ENCODE assay signal across 8 cellular contexts in the genomic region with DNA sequence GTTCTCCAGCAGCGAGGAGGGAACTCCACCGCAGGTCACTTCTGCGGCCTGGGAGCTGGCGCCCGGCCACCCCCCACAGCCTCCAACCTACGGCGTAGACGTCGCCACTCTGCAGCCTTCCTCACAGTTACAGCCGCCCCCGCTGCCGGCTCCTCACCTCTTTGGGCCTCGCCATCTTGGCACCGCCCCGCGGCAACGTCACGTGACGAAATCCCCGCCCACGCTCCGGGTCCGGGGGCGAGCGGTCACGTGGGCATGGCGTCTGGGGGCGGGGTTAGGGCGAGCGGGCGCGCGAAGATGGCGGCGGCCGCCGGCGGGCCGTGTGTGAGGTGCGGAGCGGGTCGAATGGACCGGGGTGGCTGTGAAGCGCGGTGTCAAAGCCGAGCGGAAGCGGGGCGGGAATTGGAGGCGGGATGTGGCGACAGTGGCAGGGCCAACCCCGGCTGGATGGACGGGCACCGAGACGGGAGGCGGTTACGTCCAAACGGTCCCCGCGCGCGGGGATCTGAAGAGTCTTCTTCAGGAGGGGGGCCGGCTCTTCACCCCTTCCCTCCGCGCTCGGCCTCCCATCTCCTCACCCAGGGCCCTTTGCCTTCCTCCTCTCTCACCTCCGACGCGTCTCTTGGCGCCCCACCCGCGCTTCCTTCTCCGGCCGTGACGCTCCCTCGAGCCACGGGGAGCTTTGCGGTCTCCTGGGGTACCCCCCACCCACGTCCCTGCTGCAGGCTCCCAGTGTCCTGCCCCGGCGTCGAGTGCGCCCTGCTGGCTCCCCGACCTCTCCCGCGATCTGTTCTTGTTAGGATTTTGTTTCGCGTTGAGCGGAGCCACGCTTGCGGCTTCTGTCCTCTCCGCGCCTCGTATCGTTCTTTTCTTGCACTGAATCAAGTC. TPM values are rescaled to one million over a fixed set of nuclear protein-coding genes. Genes with fewer than 3 reads are reported as not detected.
DNase-seq lines count a peak whose midpoint lies in the region; ATAC-seq and TF ChIP-seq lines count a peak whose summit lies in the region.

Gene DOLK, minus strand, starts transcription at position 181 of the 888 bp plus-strand sequence. CDS start 300 bp downstream, outside the sequence.
A gene with protein sequence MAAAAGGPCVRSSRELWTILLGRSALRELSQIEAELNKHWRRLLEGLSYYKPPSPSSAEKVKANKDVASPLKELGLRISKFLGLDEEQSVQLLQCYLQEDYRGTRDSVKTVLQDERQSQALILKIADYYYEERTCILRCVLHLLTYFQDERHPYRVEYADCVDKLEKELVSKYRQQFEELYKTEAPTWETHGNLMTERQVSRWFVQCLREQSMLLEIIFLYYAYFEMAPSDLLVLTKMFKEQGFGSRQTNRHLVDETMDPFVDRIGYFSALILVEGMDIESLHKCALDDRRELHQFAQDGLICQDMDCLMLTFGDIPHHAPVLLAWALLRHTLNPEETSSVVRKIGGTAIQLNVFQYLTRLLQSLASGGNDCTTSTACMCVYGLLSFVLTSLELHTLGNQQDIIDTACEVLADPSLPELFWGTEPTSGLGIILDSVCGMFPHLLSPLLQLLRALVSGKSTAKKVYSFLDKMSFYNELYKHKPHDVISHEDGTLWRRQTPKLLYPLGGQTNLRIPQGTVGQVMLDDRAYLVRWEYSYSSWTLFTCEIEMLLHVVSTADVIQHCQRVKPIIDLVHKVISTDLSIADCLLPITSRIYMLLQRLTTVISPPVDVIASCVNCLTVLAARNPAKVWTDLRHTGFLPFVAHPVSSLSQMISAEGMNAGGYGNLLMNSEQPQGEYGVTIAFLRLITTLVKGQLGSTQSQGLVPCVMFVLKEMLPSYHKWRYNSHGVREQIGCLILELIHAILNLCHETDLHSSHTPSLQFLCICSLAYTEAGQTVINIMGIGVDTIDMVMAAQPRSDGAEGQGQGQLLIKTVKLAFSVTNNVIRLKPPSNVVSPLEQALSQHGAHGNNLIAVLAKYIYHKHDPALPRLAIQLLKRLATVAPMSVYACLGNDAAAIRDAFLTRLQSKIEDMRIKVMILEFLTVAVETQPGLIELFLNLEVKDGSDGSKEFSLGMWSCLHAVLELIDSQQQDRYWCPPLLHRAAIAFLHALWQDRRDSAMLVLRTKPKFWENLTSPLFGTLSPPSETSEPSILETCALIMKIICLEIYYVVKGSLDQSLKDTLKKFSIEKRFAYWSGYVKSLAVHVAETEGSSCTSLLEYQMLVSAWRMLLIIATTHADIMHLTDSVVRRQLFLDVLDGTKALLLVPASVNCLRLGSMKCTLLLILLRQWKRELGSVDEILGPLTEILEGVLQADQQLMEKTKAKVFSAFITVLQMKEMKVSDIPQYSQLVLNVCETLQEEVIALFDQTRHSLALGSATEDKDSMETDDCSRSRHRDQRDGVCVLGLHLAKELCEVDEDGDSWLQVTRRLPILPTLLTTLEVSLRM (N-terminal part only) (plus strand): TSS at position 277 of the 888 bp plus-strand sequence. CDS start 21 bp downstream, at position 298.

- peaks cover 76% of the 10 kb centered on the region for H3K36me3 Mint-ChIP-seq in activated T-cell treated with anti-CD3 and anti-CD28 coated beads, Interleukin-2, amount 50 U/mL, for 24 hours (ENCODE audit: low read depth)

- H3K27me3 ChIP-seq in esophagus (ENCODE audit: control insufficient read depth in 1 of 2, insufficient read depth in 2 of 2, low read length in 2 of 2) (no peaks in the 10 kb centered on the region), muscle layer of colon (ENCODE audit: control insufficient read depth in 1 of 2, insufficient read depth in 2 of 2, low read length in 2 of 2) (no peaks in the 10 kb centered on the region)

- H3K4me1 Mint-ChIP-seq in activated T-cell treated with anti-CD3 and anti-CD28 coated beads, Interleukin-2, amount 50 U/mL, for 24 hours (ENCODE audit: low read depth), result peaks cover 28% of the 10 kb centered on the region

- peak; percentile 71 for ATAC-seq in GM21576 (IDR thresholded peaks at IDR 0.05; ENCODE audit: unreplicated experiment)

- peak within 1 kb of the TSS; percentile 85 for H3K9ac ChIP-seq in muscle layer of colon (ENCODE audit: low read length)

- no peaks in the 10 kb centered on the region for H3K9me3 Mint-ChIP-seq in activated T-cell treated with anti-CD3 and anti-CD28 coated beads, Interleukin-2, amount 50 U/mL, for 24 hours

- no peaks in the 10 kb centered on the region for H3K27me3 Mint-ChIP-seq in activated T-cell treated with anti-CD3 and anti-CD28 coated beads, Interleukin-2, amount 50 U/mL, for 24 hours

- DNase-seq in DMS153 treated with DMSO at 0.1 percent for 48 hours (lab: John Stamatoyannopoulos, UW; ENCODE audit: unreplicated experiment), result peak; percentile 87
- peak; percentile 100 for DNase-seq in activated T-cell treated with anti-CD3 and anti-CD28 coated beads, Interleukin-2, amount 50 U/mL, for 24 hours
- peak; percentile 99 to 100 for DNase-seq in stimulated activated CD8-positive, alpha-beta memory T cell treated with anti-CD3 and anti-CD28 coated beads, Interleukin-7, amount 100 ng/mL, for 1 hour (ENCODE audit: low read depth in 2 of 2)

- TF ChIP-seq RAD21 in Ishikawa (IDR thresholded peaks at IDR 0.05; ENCODE audit: low read depth), result no peak

- H3K36me3 ChIP-seq in esophagus (ENCODE audit: control insufficient read depth in 2 of 2, insufficient read depth in 2 of 2, low read length in 1 of 2) (peaks cover 5 to 7% of the 10 kb centered on the region in 2 donors), muscle layer of colon (ENCODE audit: insufficient read depth, low read length) (peaks cover 2% of the 10 kb centered on the region)

- peak within 1 kb of the TSS; percentile 99 for H3K4me3 Mint-ChIP-seq in activated T-cell treated with anti-CD3 and anti-CD28 coated beads, Interleukin-2, amount 50 U/mL, for 24 hours

- WGBS in esophagus, 2 donors, result 0% methylated on average over 68 to 95 of the region's 95 CpGs

- H3K4me3 ChIP-seq in esophagus (ENCODE audit: low read depth in 1 of 2, low read length in 2 of 2) (peak within 1 kb of the TSS; percentile 78 to 92), muscle layer of colon (ENCODE audit: low read depth in 1 of 2, low read length in 2 of 2) (peak within 1 kb of the TSS; percentile 66 to 81)

- H3K27ac ChIP-seq in esophagus (ENCODE audit: low read depth in 2 of 2, low read length in 1 of 2), result peak within 1 kb of the TSS; percentile 89 to 98
- peak within 1 kb of the TSS; percentile 93 for H3K27ac ChIP-seq in muscle layer of colon (ENCODE audit: low read depth, low read length)

- TF ChIP-seq EP300 in Ishikawa (IDR thresholded peaks at IDR 0.05; ENCODE audit: borderline replicate concordance), result no peak; the same call in 1 of the 2 replicates

- H3K9me3 ChIP-seq in esophagus (ENCODE audit: control insufficient read depth in 2 of 2, insufficient read depth in 1 of 2, low read depth in 1 of 2, low read length in 1 of 2), result no peaks in the 10 kb centered on the region
- H3K9me3 ChIP-seq in muscle layer of colon (ENCODE audit: low read length), result no peaks in the 10 kb centered on the region

- H3K4me1 ChIP-seq in esophagus (ENCODE audit: control insufficient read depth in 2 of 2, insufficient read depth in 2 of 2, low read length in 1 of 2), result peaks cover 8 to 11% of the 10 kb centered on the region in 2 donors
- H3K4me1 ChIP-seq in muscle layer of colon (ENCODE audit: insufficient read depth, low read length), result peaks cover 14% of the 10 kb centered on the region

- H3K27ac Mint-ChIP-seq in activated T-cell treated with anti-CD3 and anti-CD28 coated beads, Interleukin-2, amount 50 U/mL, for 24 hours, result peak within 1 kb of the TSS; percentile 100

TF ChIP-seq in Ishikawa, 13 proteins besides CTCF, POLR2A, EP300 and RAD21 (continues in another document):
- TF ChIP-seq NFIC (IDR thresholded peaks at IDR 0.05), result no peak; the same call in 1 of the 2 replicates
- TF ChIP-seq TAF1 (IDR thresholded peaks at IDR 0.05; ENCODE audit: low read depth), result peak; percentile 99
- TF ChIP-seq USF1 (IDR thresholded peaks at IDR 0.05), result peak; percentile 99
- TF ChIP-seq TEAD4 (IDR thresholded peaks at IDR 0.05), result no peak; the same call in none of the 2 replicates
- TF ChIP-seq, protein P1, sequence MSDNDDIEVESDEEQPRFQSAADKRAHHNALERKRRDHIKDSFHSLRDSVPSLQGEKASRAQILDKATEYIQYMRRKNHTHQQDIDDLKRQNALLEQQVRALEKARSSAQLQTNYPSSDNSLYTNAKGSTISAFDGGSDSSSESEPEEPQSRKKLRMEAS (IDR thresholded peaks at IDR 0.05), result 0 out of 2 replicates have a peak, but pooled peaks have one; percentile 47
- TF ChIP-seq EGR1 (IDR thresholded peaks at IDR 0.05), result peak; percentile 100
- peak; percentile 48 for TF ChIP-seq TCF12 (IDR thresholded peaks at IDR 0.05; ENCODE audit: low read depth)
- TF ChIP-seq YY1 (IDR thresholded peaks at IDR 0.05; ENCODE audit: low read depth), result peak; percentile 98

TF ChIP-seq in PFSK-1, 5 proteins besides CTCF, POLR2A, EP300 and RAD21 (continues in another document):
- peak; percentile 88 for TF ChIP-seq POLR2AphosphoS5 (IDR thresholded peaks at IDR 0.05; ENCODE audit: low read depth, low read length)
- TF ChIP-seq, protein P2, sequence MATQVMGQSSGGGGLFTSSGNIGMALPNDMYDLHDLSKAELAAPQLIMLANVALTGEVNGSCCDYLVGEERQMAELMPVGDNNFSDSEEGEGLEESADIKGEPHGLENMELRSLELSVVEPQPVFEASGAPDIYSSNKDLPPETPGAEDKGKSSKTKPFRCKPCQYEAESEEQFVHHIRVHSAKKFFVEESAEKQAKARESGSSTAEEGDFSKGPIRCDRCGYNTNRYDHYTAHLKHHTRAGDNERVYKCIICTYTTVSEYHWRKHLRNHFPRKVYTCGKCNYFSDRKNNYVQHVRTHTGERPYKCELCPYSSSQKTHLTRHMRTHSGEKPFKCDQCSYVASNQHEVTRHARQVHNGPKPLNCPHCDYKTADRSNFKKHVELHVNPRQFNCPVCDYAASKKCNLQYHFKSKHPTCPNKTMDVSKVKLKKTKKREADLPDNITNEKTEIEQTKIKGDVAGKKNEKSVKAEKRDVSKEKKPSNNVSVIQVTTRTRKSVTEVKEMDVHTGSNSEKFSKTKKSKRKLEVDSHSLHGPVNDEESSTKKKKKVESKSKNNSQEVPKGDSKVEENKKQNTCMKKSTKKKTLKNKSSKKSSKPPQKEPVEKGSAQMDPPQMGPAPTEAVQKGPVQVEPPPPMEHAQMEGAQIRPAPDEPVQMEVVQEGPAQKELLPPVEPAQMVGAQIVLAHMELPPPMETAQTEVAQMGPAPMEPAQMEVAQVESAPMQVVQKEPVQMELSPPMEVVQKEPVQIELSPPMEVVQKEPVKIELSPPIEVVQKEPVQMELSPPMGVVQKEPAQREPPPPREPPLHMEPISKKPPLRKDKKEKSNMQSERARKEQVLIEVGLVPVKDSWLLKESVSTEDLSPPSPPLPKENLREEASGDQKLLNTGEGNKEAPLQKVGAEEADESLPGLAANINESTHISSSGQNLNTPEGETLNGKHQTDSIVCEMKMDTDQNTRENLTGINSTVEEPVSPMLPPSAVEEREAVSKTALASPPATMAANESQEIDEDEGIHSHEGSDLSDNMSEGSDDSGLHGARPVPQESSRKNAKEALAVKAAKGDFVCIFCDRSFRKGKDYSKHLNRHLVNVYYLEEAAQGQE (IDR thresholded peaks at IDR 0.05; ENCODE audit: insufficient read depth in 1 of 2, low read depth in 2 of 2, low read length in 2 of 2), result peak in 1 of 2 experiments; percentile 50; a peak in 1 of 4 replicates

RNA-seq across cellular contexts. Expression of gene DOLK, which starts in this region (rescaled TPM):
- 21.0 TPM for polyA plus RNA-seq in PFSK-1 (2012; ENCODE audit: insufficient read length, low read depth)
- 10 to 100 TPM in 1 of 2 donors, 1 to 10 TPM in 1; 5.3 to 11.6 TPM for polyA plus RNA-seq in esophagus

RNA-seq across cellular contexts. Expression of the second gene that starts in this region (rescaled TPM):
- 49.9 TPM for polyA plus RNA-seq in PFSK-1 (2012; ENCODE audit: insufficient read length, low read depth)
- 10 to 100 TPM; 19.7 to 21.8 TPM for polyA plus RNA-seq in esophagus

Comparison
In these comparisons a context has a peak if more than half of its experiments do, and no peak if none do; other contexts are left out.
1. Peak in every context shown above with its lines: DNase-seq, ATAC-seq, H3K4me3 ChIP-seq and H3K27ac ChIP-seq.